ENCODE assay signal across 21 cellular contexts in the genomic region with DNA sequence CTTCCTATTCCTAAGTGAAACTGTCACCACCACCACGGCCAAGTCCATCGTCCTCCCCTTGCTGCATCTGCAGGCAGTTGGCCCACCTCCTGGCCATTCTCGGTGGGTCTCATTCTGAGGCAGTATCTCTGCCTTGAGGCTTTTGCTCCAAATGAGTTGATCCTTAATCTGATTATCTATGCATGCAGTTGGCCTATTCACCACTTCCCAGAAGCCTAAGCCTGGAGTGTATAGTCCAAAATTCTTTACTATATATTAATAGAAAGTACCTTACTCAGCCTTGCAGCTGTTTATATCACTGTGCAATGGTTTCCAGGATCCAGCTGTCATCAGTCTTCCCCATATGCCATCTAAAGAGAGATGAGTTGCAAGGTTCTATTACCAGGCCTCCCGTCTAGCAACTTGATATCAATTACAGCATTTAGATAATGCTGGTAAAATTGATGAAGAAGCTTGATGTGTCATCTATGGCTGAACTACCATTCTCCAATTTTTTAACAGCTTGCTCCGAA.
"Had no signal": no experiment of that assay in that cellular context is flagged by ENCODE, and none has a peak within 500 bp of the region (broad histone marks: within the 10 kb centered on the region; RNA-seq: fewer than 3 reads in every experiment).

No MANE protein-coding gene starts in this region.

- H3K4me3 ChIP-seq: esophagus muscularis mucosa, gastrocnemius medialis, heart right ventricle, mucosa of descending colon, skin epidermis, stomach, thoracic aorta had no signal

- H3K4me1 ChIP-seq: esophagus muscularis mucosa, gastrocnemius medialis, heart right ventricle, stomach had no signal

- H3K27me3 Mint-ChIP-seq: dendritic cell treated with granulocyte-macrophage colony-stimulating factor and Interleukin-4, amounts not matched to agents 40 ng/mL and 50 ng/mL, for 4 days; type B pancreatic cell had no signal

- H3K9me3 ChIP-seq: esophagus muscularis mucosa, gastrocnemius medialis, heart right ventricle, mucosa of descending colon, neutrophil, thoracic aorta had no signal

- H3K4me3 Mint-ChIP-seq: dendritic cell treated with granulocyte-macrophage colony-stimulating factor and Interleukin-4, amounts not matched to agents 40 ng/mL and 50 ng/mL, for 4 days; effector memory CD8-positive, alpha-beta T cell; nephron progenitor cell; type B pancreatic cell had no signal

- H3K27ac ChIP-seq: epithelial cell of prostate, esophagus muscularis mucosa, gastrocnemius medialis, heart right ventricle, neutrophil, skin epidermis, stomach, thoracic aorta had no signal

- H3K36me3 ChIP-seq: esophagus muscularis mucosa, gastrocnemius medialis, heart right ventricle, neutrophil, stomach, thoracic aorta had no signal

- ATAC-seq: effector memory CD8-positive, alpha-beta T cell; gastrocnemius medialis; heart right ventricle; left lobe of liver; mucosa of descending colon; sciatic nerve had no signal

- DNase-seq: effector memory CD8-positive, alpha-beta T cell; gastrocnemius medialis; heart right ventricle; hypothalamus; islet precursor cell; mammary epithelial cell; mucosa of descending colon; nephron progenitor cell; stimulated activated CD4-positive, alpha-beta T cell treated with anti-CD3 and anti-CD28 coated beads, Interleukin-12 subunit alpha, Interleukin-12 subunit beta, amount 100 ng/mL, for 4 hours; stimulated activated naive CD4-positive, alpha-beta T cell; stomach; substantia nigra had no signal

- H3K27me3 ChIP-seq: gastrocnemius medialis, neutrophil, stomach had no signal

- H3K27ac Mint-ChIP-seq: dendritic cell treated with granulocyte-macrophage colony-stimulating factor and Interleukin-4, amounts not matched to agents 40 ng/mL and 50 ng/mL, for 4 days; effector memory CD8-positive, alpha-beta T cell; nephron progenitor cell; type B pancreatic cell had no signal

- H3K36me3 Mint-ChIP-seq: type B pancreatic cell had no signal
